16 cellular contexts compared by ENCODE assay signal in the genomic region with DNA sequence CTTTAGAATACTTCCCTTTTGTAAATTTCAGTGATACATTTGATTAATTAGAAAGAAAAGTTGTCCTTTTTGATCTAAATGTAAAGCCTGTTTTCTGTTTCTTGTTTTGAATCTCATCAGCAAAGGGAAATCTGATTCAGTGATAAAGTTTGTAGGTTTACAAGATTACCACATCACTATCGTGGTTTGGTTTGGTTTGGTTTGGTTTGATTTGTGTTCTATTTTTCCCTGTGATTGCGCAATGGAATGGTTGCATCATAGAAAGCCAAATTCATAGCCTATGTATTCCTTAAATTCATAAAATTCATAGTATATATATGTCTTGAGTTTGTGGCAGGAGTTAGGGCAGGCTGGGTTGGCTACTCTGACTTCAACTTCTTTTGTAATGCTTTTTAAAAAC. TPM values are rescaled to one million over a fixed set of nuclear protein-coding genes. Genes with fewer than 3 reads are reported as not detected.
DNase-seq lines count a peak whose midpoint lies in the region; ATAC-seq, FAIRE-seq and TF ChIP-seq lines count a peak whose summit lies in the region.
"Had no signal": no experiment of that assay in that cellular context is flagged by ENCODE, and none has a peak within 500 bp of the region (broad histone marks: within the 10 kb centered on the region; RNA-seq: fewer than 3 reads in every experiment).

No MANE protein-coding gene starts in this region.

- 76% methylated on average over 2 of the region's 2 CpGs for WGBS in A549 (ENCODE audit: missing lambda C conversion rate)
- WGBS in adrenal gland, 4 donors = 61 to 67% (median 62%) methylated on average over 2 of the region's 2 CpGs

- H3K4me3 ChIP-seq in A549 (no peak overlapping the region), GM23338 (no peak overlapping the region), adrenal gland (no peak overlapping the region)
- H3K4me3 ChIP-seq: ascending aorta had no signal

- H3K4me1 Mint-ChIP-seq in GM23338 = peaks cover 4% of the 10 kb centered on the region; the same call in 1 of the 3 replicates

- no peaks in the 10 kb centered on the region; the same call in 1 of the 2 replicates for H4K20me1 ChIP-seq in GM23338 (replicated peaks; ENCODE audit: insufficient read depth)

- no peaks in the 10 kb centered on the region for H3K9me2 ChIP-seq in GM23338 (ENCODE audit: insufficient read depth)

- no peaks in the 10 kb centered on the region for H3K27me3 ChIP-seq in GM23338 (ENCODE audit: insufficient read depth)
- no peaks in the 10 kb centered on the region for H3K27me3 ChIP-seq in adrenal gland
- H3K27me3 ChIP-seq: ascending aorta, foreskin keratinocyte had no signal

- H3K27me3 Mint-ChIP-seq in GM23338 (ENCODE audit: insufficient read depth, low read depth, poor library complexity) = no peaks in the 10 kb centered on the region

- CTCF ChIA-PET in A549 (lab: Yijun Ruan, JAX) = no interaction called here

- peaks cover 62% of the 10 kb centered on the region for H3K79me2 ChIP-seq in GM23338 (replicated peaks; ENCODE audit: insufficient read depth)

- H3K27ac ChIP-seq in A549 = no peak overlapping the region
- no peak overlapping the region for H3K27ac ChIP-seq in GM23338 (ENCODE audit: low read depth)
- no peak overlapping the region for H3K27ac ChIP-seq in adrenal gland
- H3K27ac ChIP-seq: ascending aorta, foreskin keratinocyte, WERI-Rb-1 had no signal

- H3K4me2 ChIP-seq in A549 = peak overlapping the region; percentile 1; the same call in 1 of the 3 replicates
- H3K4me2 ChIP-seq in GM23338 = no peak overlapping the region

- no peak for TF ChIP-seq EP300 in A549 (IDR thresholded peaks at IDR 0.05)

- no peak for FAIRE-seq in A549 (lab: Jason Lieb, UNC)

- H3F3A ChIP-seq in GM23338 (replicated peaks; ENCODE audit: low read depth) = no peaks in the 10 kb centered on the region

- H3K4me1 ChIP-seq in A549 (peaks cover 11% of the 10 kb centered on the region; the same call in 2 of the 3 replicates), GM23338 (ENCODE audit: insufficient read depth) (0 out of 2 replicates have a peak, but pooled peaks cover 4% of the 10 kb centered on the region), adrenal gland (replicated peaks in 1 of 2) (peaks cover 2 to 3% of the 10 kb centered on the region in 2 donors)

- no peak overlapping the region for H3K4me3 Mint-ChIP-seq in GM23338
- H3K4me3 Mint-ChIP-seq: natural killer cell had no signal

- TF ChIP-seq RAD21 in A549 (conservative IDR thresholded peaks at IDR 0.05 in 1 of 2, IDR thresholded peaks at IDR 0.05 in 1 of 2) = no peak

- peaks cover 3% of the 10 kb centered on the region; the same call in 2 of the 3 replicates for H3K36me3 Mint-ChIP-seq in GM23338 (ENCODE audit: low read depth)
- H3K36me3 Mint-ChIP-seq: natural killer cell had no signal

- TF ChIP-seq CTCF in A549 (IDR thresholded peaks at IDR 0.05) (no peak), GM23338 (conservative IDR thresholded peaks at IDR 0.05; ENCODE audit: low read depth in 2 of 2) (no peak), adrenal gland (IDR thresholded peaks at IDR 0.05) (no peak)

- no peaks in the 10 kb centered on the region for H3K36me3 ChIP-seq in GM23338 (ENCODE audit: insufficient read depth)
- no peaks in the 10 kb centered on the region for H3K36me3 ChIP-seq in adrenal gland (replicated peaks in 1 of 2)
- H3K36me3 ChIP-seq: ascending aorta had no signal

- DNase-seq in A549 (ENCODE audit: low read depth in 1 of 2, low spot score in 1 of 2) = no peak
- DNase-seq in GM23338 (ENCODE audit: low spot score) = no peak
- DNase-seq in RPMI7951 (ENCODE audit: low read depth) = peak; percentile 44
- DNase-seq in fibroblast of gingiva (ENCODE audit: low read depth) = peak; percentile 57
- no peak for DNase-seq in NCI-H1930 (lab: John Stamatoyannopoulos, UW)
- no peak for DNase-seq in adrenal gland
- DNase-seq: Karpas-422, natural killer cell, NCI-H2081, NCI-H526, WERI-Rb-1 had no signal

- TF ChIP-seq POLR2A in A549 (IDR thresholded peaks at IDR 0.05; ENCODE audit: low read length) = no peak
- no peak for TF ChIP-seq POLR2A in adrenal gland (IDR thresholded peaks at IDR 0.05)

- POLR2A ChIA-PET in A549 (lab: Yijun Ruan, JAX) = no interaction called here

- no peak overlapping the region for H2AFZ ChIP-seq in GM23338

- intact Hi-C loops in adrenal gland (cut with DNase I) = loop anchor here in 1 of 2 donors (10.0 kb wide), 1 partner anchor 98 kb away; a partner anchor contains a TSS

- H3K9me3 ChIP-seq in A549 (no peaks in the 10 kb centered on the region), adrenal gland (replicated peaks in 1 of 3) (no peaks in the 10 kb centered on the region)
- H3K9me3 ChIP-seq: ascending aorta had no signal

- peak overlapping the region; percentile 54; the same call in 1 of the 2 replicates for H3K27ac Mint-ChIP-seq in GM23338
- H3K27ac Mint-ChIP-seq: natural killer cell had no signal

- no peak for ATAC-seq in A549
- no peak for ATAC-seq in GM23338
- ATAC-seq in GM21423 (IDR thresholded peaks at IDR 0.05; ENCODE audit: unreplicated experiment) = no peak
- ATAC-seq in GM21515 (IDR thresholded peaks at IDR 0.05; ENCODE audit: unreplicated experiment) = no peak
- ATAC-seq: foreskin keratinocyte, natural killer cell, Panc1 had no signal

- H3K9me3 Mint-ChIP-seq in GM23338 = no peaks in the 10 kb centered on the region
- H3K9me3 Mint-ChIP-seq: natural killer cell had no signal

TF ChIP-seq in A549, 52 proteins besides CTCF, POLR2A, EP300 and RAD21:
- no peak for TF ChIP-seq RCOR1 (IDR thresholded peaks at IDR 0.05; ENCODE audit: low read depth, low read length)
- peak; percentile 98 to 99 for TF ChIP-seq CEBPB (IDR thresholded peaks at IDR 0.05)
- TF ChIP-seq EHMT2 (IDR thresholded peaks at IDR 0.05; ENCODE audit: low read depth) = no peak
- no peak for TF ChIP-seq HOXA7 (CRISPR knock-in tag; IDR thresholded peaks at IDR 0.05)

TF ChIP-seq in GM23338, 12 proteins besides CTCF, POLR2A, EP300 and RAD21 (continues in another document):
- TF ChIP-seq POLR2AphosphoS5 (IDR thresholded peaks at IDR 0.05; ENCODE audit: low read depth) (no peak), ZNF114 (CRISPR knock-in tag; IDR thresholded peaks at IDR 0.05) (no peak)

RNA-seq across cellular contexts. Expression of a gene that starts 15.2 kb away (rescaled TPM):
- 10.5 and 16.0 TPM in 2 replicates for polyA plus RNA-seq in A549 (2011; rRNA removed)
- 1.5 and 1.6 TPM in 2 replicates for polyA plus RNA-seq in A549 (2012; cell fraction: cytosol; rRNA removed)
- 0.76 and 1.5 TPM in 2 replicates for polyA plus RNA-seq in A549 (2012; cell fraction: nucleus; rRNA removed)
- 9.8 to 10.7 TPM (median 10.0 TPM) in 3 replicates for polyA plus RNA-seq in A549 (2017; fragmentation: RNase III; extraction: RNeasy Plus Mini Kit Qiagen cat#74134 plus additional on column Dnase treatment)
- 4.8 and 5.8 TPM in 2 replicates for polyA minus RNA-seq in A549 (2011; rRNA and poly(A)+ RNA removed)
- 28.5 and 34.5 TPM in 2 replicates for total RNA-seq in GM23338 (2014; rRNA removed; shearing (Covaris generic))
- polyA plus RNA-seq in GM23338 (2016; fragmentation: Nextera tagmentation; extraction: Ambion mirVana) = 26.6 and 34.5 TPM in 2 replicates
- total RNA-seq in RPMI7951 (2014; rRNA removed; shearing (Covaris generic)) = 11.3 and 17.2 TPM in 2 replicates
- total RNA-seq in adrenal gland = 10 to 100 TPM in 5 of 8 donors, 1 to 10 TPM in 3; 5.4 to 19.1 (median 11.3) TPM
- 10 to 100 TPM in 1 of 3 donors, 1 to 10 TPM in 2; 1.7 to 10.8 (median 2.1) TPM for polyA plus RNA-seq in adrenal gland

Comparison
In these comparisons a context has a peak if more than half of its experiments do, and no peak if none do; other contexts are left out.
1. DNase-seq: peak in RPMI7951 (single experiment) and fibroblast of gingiva (single experiment); none in A549 (0 of 2), GM23338 (single experiment), NCI-H1930 (0 of 2) and adrenal gland (0 of 7).